25 cellular contexts compared by ENCODE assay signal in genomic region chr1:75643460-75643859, GRCh38. TPM values are rescaled to one million over a fixed set of nuclear protein-coding genes. Genes with fewer than 3 reads are reported as not detected.
DNase-seq lines count a peak whose midpoint lies in the region; ATAC-seq and TF ChIP-seq lines count a peak whose summit lies in the region.
"Had no signal": no experiment of that assay in that cellular context is flagged by ENCODE, and none has a peak within 500 bp of the region (broad histone marks: within the 10 kb centered on the region; RNA-seq: fewer than 3 reads in every experiment).

No MANE protein-coding gene starts in this region.

- H3K36me3 ChIP-seq in brain microvascular endothelial cell (replicated peaks): no peaks in the 10 kb centered on the region
- H3K36me3 ChIP-seq: thyroid gland had no signal

- TF ChIP-seq CTCF in cardiac fibroblast (IDR thresholded peaks at IDR 0.05; ENCODE audit: low read depth, low read length): no peak
- no peak for TF ChIP-seq CTCF in retinal pigment epithelial cell (conservative IDR thresholded peaks at IDR 0.05; ENCODE audit: low read depth, low read length)
- no peak for TF ChIP-seq CTCF in brain microvascular endothelial cell (IDR thresholded peaks at IDR 0.05; ENCODE audit: low read depth, low read length, missing control alignments)

- H3K27ac ChIP-seq in brain microvascular endothelial cell: no peak overlapping the region
- H3K27ac ChIP-seq: thyroid gland had no signal

- peak; percentile 7 for DNase-seq in NCI-H345 (lab: John Stamatoyannopoulos, UW)
- DNase-seq in NCI-H345 treated with DMSO at 0.1 percent for 48 hours (lab: John Stamatoyannopoulos, UW; ENCODE audit: unreplicated experiment): no peak
- peak; percentile 57 for DNase-seq in NCI-H2227 treated with DMSO at 0.1 percent for 48 hours (lab: John Stamatoyannopoulos, UW)
- peak; percentile 1 to 12 for DNase-seq in cardiac fibroblast (ENCODE audit: low read depth in 2 of 2)
- DNase-seq in retinal pigment epithelial cell (ENCODE audit: low read depth): peak; percentile 19
- no peak for DNase-seq in brain microvascular endothelial cell
- DNase-seq in activated naive CD4-positive, alpha-beta T cell treated with anti-CD3 and anti-CD28 coated beads, Interleukin-2, amount 50 U/mL, for 72 hours (ENCODE audit: low spot score in 2 of 2): no peak
- no peak for DNase-seq in stimulated activated CD8-positive, alpha-beta memory T cell treated with anti-CD3 and anti-CD28 coated beads, Interleukin-4, amount 100 ng/mL, for 48 hours
- DNase-seq: activated CD4-positive, alpha-beta T cell treated with anti-CD3 and anti-CD28 coated beads, Interleukin-2, amount 50 U/mL, for 1 hour; activated CD8-positive, alpha-beta memory T cell treated with anti-CD3 and anti-CD28 coated beads, Interleukin-2, amount 50 U/mL, for 4 hours; activated naive CD8-positive, alpha-beta T cell treated with anti-CD3 and anti-CD28 coated beads, Interleukin-2, amount 10 ng/mL, durations not matched to agents 7 days and 5 days; DND-41; effector memory CD4-positive, alpha-beta T cell; kidney glomerular epithelial cell; naive B cell; stimulated activated CD4-positive, alpha-beta T cell treated with anti-CD3 and anti-CD28 coated beads, Interleukin-4, amount 100 ng/mL, for 4 hours; thyroid gland had no signal

- no peak for ATAC-seq in activated naive CD4-positive, alpha-beta T cell treated with anti-CD3 and anti-CD28 coated beads, Interleukin-2, amount 50 U/mL, for 72 hours
- ATAC-seq: activated T-helper 17 cell treated with anti-CD3 and anti-CD28 coated beads, Interleukin-2, amount 50 U/mL, for 72 hours; GM23338; HepG2; Panc1; right cardiac atrium had no signal

- in situ Hi-C loops in brain microvascular endothelial cell (cut with HindIII; ENCODE audit: low pct_ligation_motif_present, low sequenced_read_pairs): no loop called here

- H3K4me3 ChIP-seq in cardiac fibroblast (replicated peaks in 1 of 2; ENCODE audit: low read depth in 2 of 2, low read length in 2 of 2): no peak overlapping the region
- H3K4me3 ChIP-seq in retinal pigment epithelial cell (ENCODE audit: low read length): no peak overlapping the region
- no peak overlapping the region for H3K4me3 ChIP-seq in brain microvascular endothelial cell (ENCODE audit: low read depth, low read length)
- H3K4me3 ChIP-seq: GM23338, thyroid gland had no signal

- H3K9me3 Mint-ChIP-seq in activated naive CD4-positive, alpha-beta T cell treated with anti-CD3 and anti-CD28 coated beads, Interleukin-2, amount 50 U/mL, for 72 hours: no peaks in the 10 kb centered on the region
- H3K9me3 Mint-ChIP-seq: activated T-helper 17 cell treated with anti-CD3 and anti-CD28 coated beads, Interleukin-2, amount 50 U/mL, for 72 hours; stimulated activated naive CD8-positive, alpha-beta T cell treated with anti-CD3 and anti-CD28 coated beads, Interleukin-15, Interleukin-2, amounts not matched to agents 100 ng/mL and 50 ng/mL, for 24 hours had no signal

- H3K27ac Mint-ChIP-seq in activated naive CD4-positive, alpha-beta T cell treated with anti-CD3 and anti-CD28 coated beads, Interleukin-2, amount 50 U/mL, for 72 hours: no peak overlapping the region
- H3K27ac Mint-ChIP-seq: activated naive CD8-positive, alpha-beta T cell treated with anti-CD3 and anti-CD28 coated beads, Interleukin-2, amount 10 ng/mL, durations not matched to agents 7 days and 5 days; activated T-helper 17 cell treated with anti-CD3 and anti-CD28 coated beads, Interleukin-2, amount 50 U/mL, for 72 hours; B cell; GM23338; naive B cell; stimulated activated naive CD8-positive, alpha-beta T cell treated with anti-CD3 and anti-CD28 coated beads, Interleukin-15, Interleukin-2, amounts not matched to agents 100 ng/mL and 50 ng/mL, for 24 hours had no signal

- peaks cover 0 to 13% of the 10 kb centered on the region in 2 donors for H3K36me3 Mint-ChIP-seq in activated naive CD4-positive, alpha-beta T cell treated with anti-CD3 and anti-CD28 coated beads, Interleukin-2, amount 50 U/mL, for 72 hours
- H3K36me3 Mint-ChIP-seq: activated naive CD8-positive, alpha-beta T cell treated with anti-CD3 and anti-CD28 coated beads, Interleukin-2, amount 10 ng/mL, durations not matched to agents 7 days and 5 days; naive B cell had no signal

- no peaks in the 10 kb centered on the region for H3K27me3 ChIP-seq in brain microvascular endothelial cell (replicated peaks)
- H3K27me3 ChIP-seq: thyroid gland had no signal

RNA-seq across cellular contexts. Expression of gene SLC44A5, which starts 32.5 kb away (rescaled TPM):
- total RNA-seq in activated naive CD4-positive, alpha-beta T cell treated with anti-CD3 and anti-CD28 coated beads, Interleukin-2, amount 50 U/mL, for 72 hours: under 1 TPM in 1 of 2 donors, not detected in 1; 0.07 TPM
- total RNA-seq: T-helper 2 cell treated with Interferon-gamma antibody and Interleukin-4, amounts not matched to agents 100 ng/mL and 5 ng/mL, for 36 hours had no signal

Comparison
In these comparisons a context has a peak if more than half of its experiments do, and no peak if none do; other contexts are left out.
1. DNase-seq: peak in NCI-H345 (single experiment), NCI-H2227 treated with DMSO at 0.1 percent for 48 hours (single experiment), cardiac fibroblast (2 of 2) and retinal pigment epithelial cell (single experiment); none in NCI-H345 treated with DMSO at 0.1 percent for 48 hours (single experiment), brain microvascular endothelial cell (single experiment), activated naive CD4-positive, alpha-beta T cell treated with anti-CD3 and anti-CD28 coated beads, Interleukin-2, amount 50 U/mL, for 72 hours (0 of 2) and stimulated activated CD8-positive, alpha-beta memory T cell treated with anti-CD3 and anti-CD28 coated beads, Interleukin-4, amount 100 ng/mL, for 48 hours (single experiment).